11 cellular contexts compared by ENCODE assay signal in the genomic region with DNA sequence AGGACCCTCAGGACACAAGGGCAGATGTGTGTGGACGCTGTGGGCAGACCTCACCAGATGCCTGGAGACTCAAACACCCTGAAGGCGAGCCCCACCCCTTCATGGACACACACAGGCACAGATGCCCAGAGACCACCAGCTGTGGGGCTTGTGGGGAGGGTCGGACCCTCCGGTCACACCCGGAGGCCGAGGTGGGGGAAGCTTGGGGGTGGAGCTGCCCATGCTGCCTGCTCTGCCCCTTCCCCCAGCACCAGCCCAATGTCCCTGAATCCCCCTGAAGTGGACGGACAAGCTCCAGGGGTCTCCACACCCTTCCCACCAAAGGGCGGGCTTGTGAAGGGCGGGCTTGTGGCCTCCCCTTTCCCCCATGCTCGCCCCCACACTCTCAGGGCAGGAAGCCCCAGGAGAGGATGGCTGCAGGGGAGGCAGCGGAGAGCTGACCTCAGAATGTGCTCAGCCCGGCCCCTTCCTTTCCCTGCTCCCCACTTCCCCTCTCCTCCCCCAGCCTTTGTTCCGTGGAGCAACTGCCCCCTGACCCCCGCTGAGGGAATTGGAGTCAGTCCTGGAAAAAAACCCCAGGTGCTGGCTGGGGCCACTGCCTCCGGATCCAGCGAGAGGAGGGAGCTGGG. TPM values are rescaled to one million over a fixed set of nuclear protein-coding genes. Genes with fewer than 3 reads are reported as not detected.
DNase-seq lines count a peak whose midpoint lies in the region; ATAC-seq and TF ChIP-seq lines count a peak whose summit lies in the region.
"Had no signal": no experiment of that assay in that cellular context is flagged by ENCODE, and none has a peak within 500 bp of the region (broad histone marks: within the 10 kb centered on the region; RNA-seq: fewer than 3 reads in every experiment).

No MANE protein-coding gene starts in this region.

- CTCF ChIA-PET in CD8-positive, alpha-beta memory T cell (lab: Charles Lee), result no interaction called here

- TF ChIP-seq POLR2A in NB4 (IDR thresholded peaks at IDR 0.05; ENCODE audit: extremely low read depth, insufficient read length), result no peak

- no peaks in the 10 kb centered on the region for H3K36me3 Mint-ChIP-seq in CD8-positive, alpha-beta memory T cell

- peaks cover 4 to 8% (median 4%) of the 10 kb centered on the region in 3 donors for H3K4me1 Mint-ChIP-seq in CD8-positive, alpha-beta memory T cell

- H3K27me3 ChIP-seq in CD8-positive, alpha-beta memory T cell (ENCODE audit: insufficient read depth, low read length, poor library complexity, severe bottlenecking), result peaks cover 33% of the 10 kb centered on the region
- no peaks in the 10 kb centered on the region for H3K27me3 ChIP-seq in esophagus (ENCODE audit: control insufficient read depth in 1 of 2, insufficient read depth in 2 of 2, low read length in 2 of 2)
- H3K27me3 ChIP-seq: MG63 had no signal

- ATAC-seq in HG03378 (IDR thresholded peaks at IDR 0.05; ENCODE audit: unreplicated experiment), result no peak
- ATAC-seq in GM21367 (IDR thresholded peaks at IDR 0.05; ENCODE audit: unreplicated experiment), result no peak

- TF ChIP-seq CTCF in NB4 (IDR thresholded peaks at IDR 0.05; ENCODE audit: low read depth, low read length), result no peak

- no peak overlapping the region for H3K4me3 Mint-ChIP-seq in CD8-positive, alpha-beta memory T cell
- H3K4me3 Mint-ChIP-seq: neural crest cell had no signal

- H3K27me3 Mint-ChIP-seq in CD8-positive, alpha-beta memory T cell, result peaks cover 43% of the 10 kb centered on the region in 2 donors

- no peaks in the 10 kb centered on the region for H3K9me3 ChIP-seq in CD8-positive, alpha-beta memory T cell (ENCODE audit: low read length)
- no peaks in the 10 kb centered on the region for H3K9me3 ChIP-seq in esophagus (ENCODE audit: control insufficient read depth in 2 of 2, insufficient read depth in 1 of 2, low read depth in 1 of 2, low read length in 1 of 2)
- H3K9me3 ChIP-seq: MG63 had no signal

- 39 to 41% methylated on average over 13 to 16 of the region's 16 CpGs for WGBS in esophagus, 2 donors

- no peaks in the 10 kb centered on the region for H3K9me3 Mint-ChIP-seq in CD8-positive, alpha-beta memory T cell
- H3K9me3 Mint-ChIP-seq: neural crest cell had no signal

- H3K27ac ChIP-seq in CD8-positive, alpha-beta memory T cell (ENCODE audit: low read depth, low read length), result peak overlapping the region; percentile 20
- peak overlapping the region; percentile 24 to 27 for H3K27ac ChIP-seq in esophagus (ENCODE audit: low read depth in 2 of 2, low read length in 1 of 2)

- POLR2A ChIA-PET in CD8-positive, alpha-beta memory T cell (lab: Charles Lee), result no interaction called here

- H3K4me1 ChIP-seq in CD8-positive, alpha-beta memory T cell (ENCODE audit: insufficient read depth, low read length), result peaks cover 18% of the 10 kb centered on the region
- peaks cover 8 to 15% of the 10 kb centered on the region in 2 donors for H3K4me1 ChIP-seq in esophagus (ENCODE audit: control insufficient read depth in 2 of 2, insufficient read depth in 2 of 2, low read length in 1 of 2)

- H3K27ac Mint-ChIP-seq in CD8-positive, alpha-beta memory T cell, result no peak overlapping the region

- no peak for DNase-seq in CD8-positive, alpha-beta memory T cell
- DNase-seq in NB4 (ENCODE audit: low read depth), result peak; percentile 90
- DNase-seq in myocyte (ENCODE audit: low read depth), result peak; percentile 59
- no peak for DNase-seq in NCI-H1694 treated with DMSO at 0.1 percent for 48 hours (lab: John Stamatoyannopoulos, UW)
- DNase-seq in NCI-H524 treated with DMSO at 0.1 percent for 48 hours (lab: John Stamatoyannopoulos, UW), result no peak
- DNase-seq: activated CD4-positive, alpha-beta T cell treated with anti-CD3 and anti-CD28 coated beads for 1 hour; MG63 had no signal

- no peak overlapping the region for H3K4me3 ChIP-seq in CD8-positive, alpha-beta memory T cell (ENCODE audit: low read length)
- H3K4me3 ChIP-seq in NB4 (ENCODE audit: low read depth, low read length) (no peak overlapping the region), esophagus (ENCODE audit: low read depth in 1 of 2, low read length in 2 of 2) (no peak overlapping the region)
- H3K4me3 ChIP-seq: MG63 had no signal

- H3K36me3 ChIP-seq in CD8-positive, alpha-beta memory T cell (ENCODE audit: insufficient read depth, low read length), result no peaks in the 10 kb centered on the region
- H3K36me3 ChIP-seq in esophagus (ENCODE audit: control insufficient read depth in 2 of 2, insufficient read depth in 2 of 2, low read length in 1 of 2), result no peaks in the 10 kb centered on the region
- H3K36me3 ChIP-seq: MG63 had no signal

RNA-seq across cellular contexts. Expression of a gene that starts 13.8 kb away (rescaled TPM):
- total RNA-seq in CD8-positive, alpha-beta memory T cell, result not detected
- polyA plus RNA-seq in CD8-positive, alpha-beta memory T cell, result not detected
- under 1 TPM; 0.42 to 0.92 TPM for polyA plus RNA-seq in esophagus
- not detected in 2 replicates for total RNA-seq in myocyte
- not detected for polyA plus RNA-seq in myocyte (2012)
- total RNA-seq: neural crest cell had no signal

RNA-seq across cellular contexts. Expression of a gene that starts 16.4 kb away (rescaled TPM):
- under 1 TPM; 0.31 to 0.39 TPM for total RNA-seq in CD8-positive, alpha-beta memory T cell
- polyA plus RNA-seq in CD8-positive, alpha-beta memory T cell, result 0.08 TPM
- 1 to 10 TPM in 1 of 2 donors, under 1 TPM in 1; 0.68 to 1.0 TPM for polyA plus RNA-seq in esophagus
- total RNA-seq in myocyte, result 19.6 and 20.9 TPM in 2 replicates
- 9.0 TPM for polyA plus RNA-seq in myocyte (2012)

RNA-seq across cellular contexts. Expression of a gene that starts 17.6 kb away (rescaled TPM):
- 10 to 100 TPM; 60.0 to 64.4 TPM for total RNA-seq in CD8-positive, alpha-beta memory T cell
- 72.1 TPM for polyA plus RNA-seq in CD8-positive, alpha-beta memory T cell
- polyA plus RNA-seq in esophagus, result 100 to 1,000 TPM in 1 of 2 donors, 10 to 100 TPM in 1; 82.0 to 107 TPM
- 94.4 and 99.0 TPM in 2 replicates for total RNA-seq in myocyte
- polyA plus RNA-seq in myocyte (2012), result 118 TPM

RNA-seq across cellular contexts. Expression of a gene that starts 47.4 kb away (rescaled TPM):
- total RNA-seq in CD8-positive, alpha-beta memory T cell, result 10 to 100 TPM; 38.9 to 40.9 TPM
- polyA plus RNA-seq in CD8-positive, alpha-beta memory T cell, result 8.3 TPM
- polyA plus RNA-seq in esophagus, result 10 to 100 TPM; 42.9 to 59.4 TPM
- total RNA-seq in myocyte, result 49.3 and 60.7 TPM in 2 replicates
- polyA plus RNA-seq in myocyte (2012), result 50.6 TPM

Comparison
In these comparisons a context has a peak if more than half of its experiments do, and no peak if none do; other contexts are left out.
1. DNase-seq: peak in NB4 (single experiment) and myocyte (single experiment); none in CD8-positive, alpha-beta memory T cell (0 of 5), NCI-H1694 treated with DMSO at 0.1 percent for 48 hours (single experiment) and NCI-H524 treated with DMSO at 0.1 percent for 48 hours (single experiment).
2. RNA of a gene that starts 16.4 kb away (total RNA-seq): 19.6 to 20.9 TPM in myocyte; 0.31 to 0.39 TPM in CD8-positive, alpha-beta memory T cell; every median in the first group is over 10 times any median in the second.